Comparison of ENCODE assay signal across 21 cellular contexts in genomic region chr17:80598813-80599545, GRCh38. TPM values are rescaled to one million over a fixed set of nuclear protein-coding genes. Genes with fewer than 3 reads are reported as not detected.
A peak's percentile ranks its signal among the peaks of the same experiment; 100 is the strongest.
DNase-seq lines count a peak whose midpoint lies in the region; ATAC-seq, FAIRE-seq and TF ChIP-seq lines count a peak whose summit lies in the region.
"Had no signal": no experiment of that assay in that cellular context is flagged by ENCODE, and none has a peak within 500 bp of the region (broad histone marks: within the 10 kb centered on the region; RNA-seq: fewer than 3 reads in every experiment).

No MANE protein-coding gene starts in this region.

- POLR2A ChIA-PET in activated CD4-positive, alpha-beta T cell treated with anti-CD3 and anti-CD28 coated beads, Interleukin-2, amount 10 ng/mL, durations not matched to agents 7 days and 5 days (lab: Charles Lee), result no interaction called here
- POLR2A ChIA-PET in K562 (lab: Yijun Ruan, JAX), result interaction anchor here (0.7 to 1.3 kb wide), 2 partner anchors 13 to 17 kb away, joined by 3 to 4 read pairs; no protein-coding TSS in a partner anchor

- H3K27me3 Mint-ChIP-seq in activated CD4-positive, alpha-beta T cell treated with anti-CD3 and anti-CD28 coated beads, Interleukin-2, amount 10 ng/mL, durations not matched to agents 7 days and 5 days, result no peaks in the 10 kb centered on the region

- H3K36me3 ChIP-seq in K562 (ENCODE audit: control insufficient read depth, insufficient read depth, low read length) (no peaks in the 10 kb centered on the region; the same call in 2 of the 3 replicates), smooth muscle cell (ENCODE audit: low read depth) (no peaks in the 10 kb centered on the region)
- H3K36me3 ChIP-seq: breast epithelium, HAP-1, sigmoid colon, stomach, upper lobe of right lung had no signal

- ATAC-seq in K562, result no peak
- no peak for ATAC-seq in GM18519 (IDR thresholded peaks at IDR 0.05; ENCODE audit: low FRiP score, unreplicated experiment)
- ATAC-seq: foreskin keratinocyte had no signal

- TF ChIP-seq POLR2A in K562 (conservative IDR thresholded peaks at IDR 0.05), result no peak

- no peak overlapping the region for H3K27ac ChIP-seq in K562 (ENCODE audit: extremely low read depth, low read depth, low read length)
- H3K27ac ChIP-seq in smooth muscle cell (ENCODE audit: low read depth), result peak overlapping the region; percentile 84
- H3K27ac ChIP-seq: breast epithelium, epithelial cell of prostate, foreskin keratinocyte, sigmoid colon, upper lobe of right lung had no signal

- no peak overlapping the region for H3K4me2 ChIP-seq in K562 (ENCODE audit: insufficient read depth, low read length)
- peak overlapping the region; percentile 70 for H3K4me2 ChIP-seq in smooth muscle cell

- H3K4me1 ChIP-seq in K562 (replicated peaks in 1 of 2; ENCODE audit: control insufficient read depth in 2 of 2, insufficient read depth in 2 of 2, low read length in 2 of 2) (peaks cover 19 to 24% of the 10 kb centered on the region in 2 experiments), smooth muscle cell (ENCODE audit: low read depth) (peaks cover 18% of the 10 kb centered on the region)
- H3K4me1 ChIP-seq: breast epithelium had no signal

- peaks cover 86% of the 10 kb centered on the region for H3K79me2 ChIP-seq in K562 (ENCODE audit: control insufficient read depth, insufficient read depth, low read length)
- H3K79me2 ChIP-seq in smooth muscle cell (ENCODE audit: low read depth), result peaks cover 52% of the 10 kb centered on the region

- intact Hi-C loops in K562 (cut with micrococcal nuclease), result no loop called here

- WGBS in K562 (ENCODE audit: insufficient coverage, low coverage, missing lambda C conversion rate), result 95% methylated on average over 7 of the region's 9 CpGs
- WGBS in smooth muscle cell (ENCODE audit: low lambda C conversion rate), result 93% methylated on average over 9 of the region's 9 CpGs

- BruUV-seq in K562 (replicated peaks; lab: Mats Ljungman, UMichigan), result no TSS peak

- no peak for TF ChIP-seq CTCF in K562 (IDR thresholded peaks at IDR 0.05 in 2 of 3, conservative IDR thresholded peaks at IDR 0.05 in 1 of 3; ENCODE audit: insufficient read depth in 2 of 3, low read depth in 1 of 3, low read length in 3 of 3)
- no peak for TF ChIP-seq CTCF in smooth muscle cell (IDR thresholded peaks at IDR 0.05; ENCODE audit: borderline replicate concordance, insufficient read depth, poor library complexity, severe bottlenecking)

- H3F3A ChIP-seq in smooth muscle cell (ENCODE audit: low read depth), result peaks cover 6% of the 10 kb centered on the region

- H3K9ac ChIP-seq in K562 (ENCODE audit: insufficient read depth in 1 of 2, low read depth in 2 of 2, low read length in 2 of 2) (peak overlapping the region in 1 of 2 experiments; percentile 82; a peak in 2 of 4 replicates), smooth muscle cell (ENCODE audit: low read depth) (peak overlapping the region; percentile 25)

- no peaks in the 10 kb centered on the region for H3K27me3 ChIP-seq in K562 (ENCODE audit: control insufficient read depth in 2 of 2, insufficient read depth in 2 of 2, low read length in 2 of 2)
- no peaks in the 10 kb centered on the region for H3K27me3 ChIP-seq in smooth muscle cell (ENCODE audit: low read depth)
- H3K27me3 ChIP-seq: breast epithelium, foreskin keratinocyte, sigmoid colon, stomach, upper lobe of right lung had no signal

- peak overlapping the region; percentile 60 for H3K27ac Mint-ChIP-seq in activated CD4-positive, alpha-beta T cell treated with anti-CD3 and anti-CD28 coated beads, Interleukin-2, amount 10 ng/mL, durations not matched to agents 7 days and 5 days

- peaks cover 22% of the 10 kb centered on the region for H4K20me1 ChIP-seq in K562 (replicated peaks; ENCODE audit: control insufficient read depth, insufficient read depth, low read length)
- H4K20me1 ChIP-seq in smooth muscle cell (ENCODE audit: low read depth), result peaks cover 71% of the 10 kb centered on the region

- peaks cover 77% of the 10 kb centered on the region for H3K4me1 Mint-ChIP-seq in activated CD4-positive, alpha-beta T cell treated with anti-CD3 and anti-CD28 coated beads, Interleukin-2, amount 10 ng/mL, durations not matched to agents 7 days and 5 days

- CTCF ChIA-PET in activated CD4-positive, alpha-beta T cell treated with anti-CD3 and anti-CD28 coated beads, Interleukin-2, amount 10 ng/mL, durations not matched to agents 7 days and 5 days (lab: Charles Lee), result interaction anchor here (0.6 to 1.3 kb wide), 3 partner anchors 12 to 30 kb away, joined by 3 to 4 read pairs (median 3); no protein-coding TSS in a partner anchor
- CTCF ChIA-PET in K562 (lab: Yijun Ruan, JAX; ENCODE audit: low intra/inter-chr PET ratio), result no interaction called here

- H3K36me3 Mint-ChIP-seq in activated CD4-positive, alpha-beta T cell treated with anti-CD3 and anti-CD28 coated beads, Interleukin-2, amount 10 ng/mL, durations not matched to agents 7 days and 5 days (ENCODE audit: low read depth), result peaks cover 37% of the 10 kb centered on the region

- FAIRE-seq in K562 (lab: Jason Lieb, UNC), result no peak
- FAIRE-seq: keratinocyte had no signal

- peaks cover 3% of the 10 kb centered on the region for H3K9me3 Mint-ChIP-seq in activated CD4-positive, alpha-beta T cell treated with anti-CD3 and anti-CD28 coated beads, Interleukin-2, amount 10 ng/mL, durations not matched to agents 7 days and 5 days

- no peak overlapping the region for H3K4me3 Mint-ChIP-seq in activated CD4-positive, alpha-beta T cell treated with anti-CD3 and anti-CD28 coated beads, Interleukin-2, amount 10 ng/mL, durations not matched to agents 7 days and 5 days

- H3K9me1 ChIP-seq in K562 (ENCODE audit: control insufficient read depth, insufficient read depth, low read length), result no peaks in the 10 kb centered on the region

- no peak for DNase-seq in activated CD4-positive, alpha-beta T cell treated with anti-CD3 and anti-CD28 coated beads, Interleukin-2, amount 10 ng/mL, durations not matched to agents 7 days and 5 days
- DNase-seq in activated CD4-positive, alpha-beta T cell treated with anti-CD3 and anti-CD28 coated beads for 48 hours, result no peak
- DNase-seq in NCI-H82 treated with DMSO at 0.1 percent for 48 hours (lab: John Stamatoyannopoulos, UW; ENCODE audit: unreplicated experiment) (peak; percentile 60), K562 (ENCODE audit: extremely low read depth in 1 of 4, low spot score in 3 of 4) (no peak), smooth muscle cell (lab: John Stamatoyannopoulos, UW; ENCODE audit: unreplicated experiment) (no peak), germinal center (ENCODE audit: low spot score) (no peak), CD1c-positive myeloid dendritic cell (ENCODE audit: extremely low spot score) (no peak)
- DNase-seq: C1 segment of cervical spinal cord, KBM-7, mammary epithelial cell, NCI-H2081, NCI-H510A, sigmoid colon, stomach, upper lobe of right lung had no signal

- in situ Hi-C loops in K562 (cut with MboI), result no loop called here

- H2AFZ ChIP-seq in K562 (ENCODE audit: low read depth, low read length) (no peak overlapping the region), smooth muscle cell (ENCODE audit: low read depth) (no peak overlapping the region)

- TF ChIP-seq RAD21 in K562 (CRISPR knock-in tag; conservative IDR thresholded peaks at IDR 0.05 in 1 of 2, IDR thresholded peaks at IDR 0.05 in 1 of 2), result no peak

- H3K9me3 ChIP-seq in K562 (replicated peaks; ENCODE audit: control insufficient read depth, insufficient read depth, low read depth, low read length) (no peaks in the 10 kb centered on the region), smooth muscle cell (replicated peaks; ENCODE audit: low read depth) (no peaks in the 10 kb centered on the region)
- H3K9me3 ChIP-seq: breast epithelium, sigmoid colon, stomach, upper lobe of right lung had no signal

- H3K4me3 ChIP-seq in K562 (no peak overlapping the region), smooth muscle cell (no peak overlapping the region)
- H3K4me3 ChIP-seq: breast epithelium, HAP-1, sigmoid colon, stomach, upper lobe of right lung had no signal

- no peak for TF ChIP-seq EP300 in K562 (IDR thresholded peaks at IDR 0.05; ENCODE audit: low read length)

TF ChIP-seq in K562, 482 proteins besides CTCF, POLR2A, EP300 and RAD21 (continues in another document):
- peak; percentile 22 for TF ChIP-seq DACH1 (IDR thresholded peaks at IDR 0.05; ENCODE audit: partially characterized antibody)

RNA-seq across cellular contexts. Expression of gene RPTOR, which starts 54.3 kb away (rescaled TPM):
- 10 to 100 TPM; 48.7 to 58.2 TPM for total RNA-seq in activated CD4-positive, alpha-beta T cell treated with anti-CD3 and anti-CD28 coated beads, Interleukin-2, amount 10 ng/mL, durations not matched to agents 7 days and 5 days
- 170 and 226 TPM in 2 replicates for total RNA-seq in K562 (2011; cell fraction: chromatin; rRNA removed; ENCODE audit: low replicate concordance)
- 113 and 116 TPM in 2 replicates for total RNA-seq in K562 (2011; cell fraction: nucleolus; rRNA removed)
- 108 and 117 TPM in 2 replicates for total RNA-seq in K562 (2011; cell fraction: nucleoplasm; rRNA removed)
- total RNA-seq in K562 (2014; rRNA removed) (18.6 and 19.1 TPM in 2 replicates), K562 (2014; rRNA removed; fragmentation: Illumina TruSeq; extraction: Trizol) (10.2 and 10.4 TPM in 2 replicates), K562 (2015; rRNA removed; fragmentation: Illumina TruSeq; extraction: Trizol) (9.5 and 10.7 TPM in 2 replicates), K562 (2021) (46.1 and 54.1 TPM in 2 replicates), smooth muscle cell (12.1 and 12.2 TPM in 2 replicates)
- polyA plus RNA-seq in K562 (2011; rRNA removed) (4.4 and 7.2 TPM in 2 replicates), K562 (2014; fragmentation: Illumina TruSeq; extraction: Trizol) (11.7 and 16.8 TPM in 2 replicates), K562 (2014; fragmentation: Nextera tagmentation; extraction: Ambion mirVana) (under 1 TPM; 0.24 to 0.35 TPM), K562 (2014; rRNA removed) (10.7 and 14.7 TPM in 2 replicates), smooth muscle cell (10.6 and 11.3 TPM in 2 replicates)
- 4.5 and 7.5 TPM in 2 replicates for polyA plus RNA-seq in K562 (2011; cell fraction: cytosol; rRNA removed)
- 23.2 and 25.8 TPM in 2 replicates for polyA plus RNA-seq in K562 (2011; cell fraction: nucleus; rRNA removed)
- 19.9 and 23.1 TPM in 2 replicates for polyA plus RNA-seq in K562 (2012)
- polyA minus RNA-seq in K562 (2011; rRNA and poly(A)+ RNA removed), result 16.6 and 17.9 TPM in 2 replicates
- polyA minus RNA-seq in K562 (2011; cell fraction: cytosol; rRNA and poly(A)+ RNA removed), result 21.9 and 26.8 TPM in 2 replicates
- 43.2 and 63.5 TPM in 2 replicates for polyA minus RNA-seq in K562 (2011; cell fraction: nucleus; rRNA and poly(A)+ RNA removed)
